In genomic region chrX:53421125-53421524, GRCh38 we compare ENCODE assay signal across 9 cellular contexts. TPM values are rescaled to one million over a fixed set of nuclear protein-coding genes. Genes with fewer than 3 reads are reported as not detected.
DNase-seq lines count a peak whose midpoint lies in the region; ATAC-seq, FAIRE-seq and TF ChIP-seq lines count a peak whose summit lies in the region.
"Had no signal": no experiment of that assay in that cellular context is flagged by ENCODE, and none has a peak within 500 bp of the region (broad histone marks: within the 10 kb centered on the region; RNA-seq: fewer than 3 reads in every experiment).

No MANE protein-coding gene starts in this region.

- TF ChIP-seq CTCF in OCI-LY3 (IDR thresholded peaks at IDR 0.05; ENCODE audit: low read depth, low read length) = no peak
- TF ChIP-seq CTCF in endothelial cell of umbilical vein (IDR thresholded peaks at IDR 0.05; ENCODE audit: extremely low read depth in 1 of 2, insufficient read depth in 1 of 2, low read depth in 1 of 2, low read length in 2 of 2) = no peak
- no peak for TF ChIP-seq CTCF in parathyroid adenoma (IDR thresholded peaks at IDR 0.05)

- H3K9ac ChIP-seq in OCI-LY3 (ENCODE audit: low read length) = peak overlapping the region; percentile 99
- peak overlapping the region; percentile 97 for H3K9ac ChIP-seq in endothelial cell of umbilical vein (replicated peaks; ENCODE audit: extremely low read depth, insufficient read depth, low read length)
- H3K9ac ChIP-seq in parathyroid adenoma = no peak overlapping the region

- FAIRE-seq in endothelial cell of umbilical vein (lab: Jason Lieb, UNC) = no peak

- peak overlapping the region; percentile 82 for H3K4me3 ChIP-seq in GM08714 (ENCODE audit: low read length)
- peak overlapping the region; percentile 88 for H3K4me3 ChIP-seq in OCI-LY3 (ENCODE audit: low read length)
- H3K4me3 ChIP-seq in endothelial cell of umbilical vein (replicated peaks in 1 of 3; ENCODE audit: insufficient read depth in 1 of 3, low read depth in 1 of 3, low read length in 3 of 3) = peak overlapping the region in 2 of 3 experiments; percentile 80 to 81
- H3K4me3 ChIP-seq in parathyroid adenoma (ENCODE audit: low read depth, low read length) = peak overlapping the region; percentile 81

- H3K4me1 ChIP-seq in OCI-LY3 (ENCODE audit: low read length) = peaks cover 13% of the 10 kb centered on the region
- H3K4me1 ChIP-seq in endothelial cell of umbilical vein (ENCODE audit: control insufficient read depth, extremely low read depth, insufficient read depth, low read length) = peaks cover 12% of the 10 kb centered on the region
- peaks cover 3% of the 10 kb centered on the region for H3K4me1 ChIP-seq in parathyroid adenoma

- intact Hi-C loops in endothelial cell of umbilical vein (cut with micrococcal nuclease) = loop anchor here (5.0 to 10.0 kb wide), 2 partner anchors 261 to 326 kb away; partner anchors contain the start of gene KANTR

- H3K36me3 ChIP-seq in OCI-LY3 (replicated peaks; ENCODE audit: low read depth, low read length) (peaks cover 13% of the 10 kb centered on the region), endothelial cell of umbilical vein (ENCODE audit: control insufficient read depth in 2 of 2, extremely low read depth in 1 of 2, insufficient read depth in 2 of 2, low read length in 2 of 2) (no peaks in the 10 kb centered on the region), parathyroid adenoma (ENCODE audit: control insufficient read depth, insufficient read depth, low read length) (no peaks in the 10 kb centered on the region)

- BruUV-seq in endothelial cell of umbilical vein (replicated peaks; lab: Mats Ljungman, UMichigan) = no TSS peak

- H3K27ac ChIP-seq in OCI-LY3 (ENCODE audit: low read length) = no peak overlapping the region
- peak overlapping the region; percentile 88 for H3K27ac ChIP-seq in endothelial cell of umbilical vein (ENCODE audit: insufficient read depth, low read depth, low read length)
- H3K27ac ChIP-seq in parathyroid adenoma = no peak overlapping the region

- H2AFZ ChIP-seq in OCI-LY3 (ENCODE audit: low read depth, low read length) (no peak overlapping the region), endothelial cell of umbilical vein (ENCODE audit: low read depth, low read length) (no peak overlapping the region), parathyroid adenoma (no peak overlapping the region)

- dilution Hi-C loops in endothelial cell of umbilical vein (cut with MboI; ENCODE audit: extremely low pct_ligation_motif_present, low sequenced_read_pairs) = no loop called here

- CTCF ChIA-PET in endothelial cell of umbilical vein (lab: Charles Lee) = interaction anchor here (1.0 kb wide), 1 partner anchor 25 kb away, joined by 3 read pairs; no protein-coding TSS in a partner anchor

- peak overlapping the region; percentile 98 for H3K4me2 ChIP-seq in OCI-LY3 (ENCODE audit: low read length)
- H3K4me2 ChIP-seq in endothelial cell of umbilical vein (ENCODE audit: insufficient read depth, low read length) = peak overlapping the region; percentile 85
- H3K4me2 ChIP-seq in parathyroid adenoma (ENCODE audit: low read length) = peak overlapping the region; percentile 79

- TF ChIP-seq POLR2A in endothelial cell of umbilical vein (IDR thresholded peaks at IDR 0.05; ENCODE audit: low read depth, low read length) = no peak

- H3K9me1 ChIP-seq in endothelial cell of umbilical vein (replicated peaks; ENCODE audit: control insufficient read depth, extremely low read depth, insufficient read depth, low read length) = no peaks in the 10 kb centered on the region

- no peak for ATAC-seq in HG03135 (IDR thresholded peaks at IDR 0.05; ENCODE audit: unreplicated experiment)

- H3K79me2 ChIP-seq in OCI-LY3 (ENCODE audit: low read length) (peaks cover 63% of the 10 kb centered on the region), endothelial cell of umbilical vein (ENCODE audit: control insufficient read depth, insufficient read depth, low read length) (peaks cover 53% of the 10 kb centered on the region), parathyroid adenoma (peaks cover 9% of the 10 kb centered on the region)

- POLR2A ChIA-PET in endothelial cell of umbilical vein (lab: Charles Lee) = no interaction called here

- no peak for DNase-seq in endothelial cell of umbilical vein (ENCODE audit: low read depth, low spot score)
- no peak for DNase-seq in AG20443 (ENCODE audit: low spot score)
- DNase-seq in middle frontal gyrus (ENCODE audit: extremely low spot score, low spot score) = no peak
- DNase-seq in mucosa of gallbladder (ENCODE audit: low spot score) = no peak
- DNase-seq: cortex of kidney had no signal

- H3K9me3 ChIP-seq in OCI-LY3 (ENCODE audit: insufficient read depth, low read length) (no peaks in the 10 kb centered on the region), endothelial cell of umbilical vein (replicated peaks; ENCODE audit: control insufficient read depth, insufficient read depth, low read length) (no peaks in the 10 kb centered on the region), parathyroid adenoma (ENCODE audit: control insufficient read depth, low read length) (no peaks in the 10 kb centered on the region)

- H3K27me3 ChIP-seq in OCI-LY3 (ENCODE audit: low read depth, low read length) (no peaks in the 10 kb centered on the region), endothelial cell of umbilical vein (ENCODE audit: control insufficient read depth in 2 of 2, insufficient read depth in 2 of 2, low read length in 2 of 2) (no peaks in the 10 kb centered on the region), parathyroid adenoma (ENCODE audit: control insufficient read depth, insufficient read depth, low read length) (no peaks in the 10 kb centered on the region)

- H4K20me1 ChIP-seq in OCI-LY3 (ENCODE audit: insufficient read depth, low read length) (peaks cover 14% of the 10 kb centered on the region), endothelial cell of umbilical vein (replicated peaks; ENCODE audit: control insufficient read depth, extremely low read depth, insufficient read depth, low read length) (no peaks in the 10 kb centered on the region)

TF ChIP-seq in endothelial cell of umbilical vein, 7 proteins besides CTCF, POLR2A, EP300 and RAD21:
- no peak for TF ChIP-seq FOS (IDR thresholded peaks at IDR 0.05; ENCODE audit: borderline replicate concordance, insufficient read depth, low read length)
- no peak for TF ChIP-seq MAX (IDR thresholded peaks at IDR 0.05; ENCODE audit: insufficient read depth, insufficient read length)
- no peak for TF ChIP-seq POLR2AphosphoS5 (IDR thresholded peaks at IDR 0.05; ENCODE audit: insufficient read depth, low read depth, low read length)
- TF ChIP-seq GATA2 (IDR thresholded peaks at IDR 0.05; ENCODE audit: insufficient read depth, insufficient read length, low read depth, low read length) = no peak
- no peak for TF ChIP-seq MYC (IDR thresholded peaks at IDR 0.05; ENCODE audit: low read depth, low read length)
- TF ChIP-seq JUN (IDR thresholded peaks at IDR 0.05; ENCODE audit: borderline replicate concordance, insufficient read depth, insufficient read length, low read depth) = no peak
- no peak for TF ChIP-seq EZH2 (IDR thresholded peaks at IDR 0.05; ENCODE audit: borderline replicate concordance, low read depth, low read length, severe bottlenecking)

RNA-seq across cellular contexts. Expression of gene SMC1A, which starts 1.3 kb away (rescaled TPM):
- total RNA-seq in endothelial cell of umbilical vein (72.5 and 75.9 TPM in 2 replicates), mucosa of gallbladder (65.6 TPM)
- 11.1 and 15.4 TPM in 2 replicates for polyA plus RNA-seq in endothelial cell of umbilical vein
- 22.2 and 26.3 TPM in 2 replicates for polyA plus RNA-seq in endothelial cell of umbilical vein (2011; cell fraction: cytosol; rRNA removed)
- polyA plus RNA-seq in endothelial cell of umbilical vein (2011; cell fraction: nucleus; rRNA removed) = 46.1 and 60.0 TPM in 2 replicates
- polyA plus RNA-seq in endothelial cell of umbilical vein (2012) = 35.0 and 46.1 TPM in 2 replicates
- 52.3 and 57.2 TPM in 2 replicates for polyA minus RNA-seq in endothelial cell of umbilical vein
- 109 TPM for polyA minus RNA-seq in endothelial cell of umbilical vein (2011; cell fraction: cytosol; rRNA and poly(A)+ RNA removed)
- 27.8 and 47.7 TPM in 2 replicates for polyA minus RNA-seq in endothelial cell of umbilical vein (2011; cell fraction: nucleus; rRNA and poly(A)+ RNA removed)

RNA-seq across cellular contexts. Expression of gene RIBC1, which starts 1.5 kb away (rescaled TPM):
- total RNA-seq in endothelial cell of umbilical vein (0.42 and 0.86 TPM in 2 replicates), mucosa of gallbladder (2.6 TPM)
- 0.23 TPM in 1 of 2 replicates, not detected in the other for polyA plus RNA-seq in endothelial cell of umbilical vein
- 0.08 and 0.09 TPM in 2 replicates for polyA plus RNA-seq in endothelial cell of umbilical vein (2011; cell fraction: cytosol; rRNA removed)
- 0.27 and 0.38 TPM in 2 replicates for polyA plus RNA-seq in endothelial cell of umbilical vein (2011; cell fraction: nucleus; rRNA removed)
- polyA plus RNA-seq in endothelial cell of umbilical vein (2012) = 0.15 and 0.39 TPM in 2 replicates
- 0.40 TPM in 1 of 2 replicates, not detected in the other for polyA minus RNA-seq in endothelial cell of umbilical vein
- not detected for polyA minus RNA-seq in endothelial cell of umbilical vein (2011; cell fraction: cytosol; rRNA and poly(A)+ RNA removed)
- polyA minus RNA-seq in endothelial cell of umbilical vein (2011; cell fraction: nucleus; rRNA and poly(A)+ RNA removed) = 0.29 TPM in 2 replicates

RNA-seq across cellular contexts. Expression of gene HSD17B10, which starts 13.0 kb away (rescaled TPM):
- 81.4 and 82.3 TPM in 2 replicates for total RNA-seq in endothelial cell of umbilical vein
- polyA plus RNA-seq in endothelial cell of umbilical vein = 163 and 171 TPM in 2 replicates
- polyA plus RNA-seq in endothelial cell of umbilical vein (2011; cell fraction: cytosol; rRNA removed) = 163 and 200 TPM in 2 replicates
- polyA plus RNA-seq in endothelial cell of umbilical vein (2011; cell fraction: nucleus; rRNA removed) = 66.2 and 71.0 TPM in 2 replicates
- polyA plus RNA-seq in endothelial cell of umbilical vein (2012) = 77.3 and 95.3 TPM in 2 replicates
- polyA minus RNA-seq in endothelial cell of umbilical vein = 67.9 and 79.0 TPM in 2 replicates
- polyA minus RNA-seq in endothelial cell of umbilical vein (2011; cell fraction: cytosol; rRNA and poly(A)+ RNA removed) = 132 TPM
- 7.4 and 8.2 TPM in 2 replicates for polyA minus RNA-seq in endothelial cell of umbilical vein (2011; cell fraction: nucleus; rRNA and poly(A)+ RNA removed)
- total RNA-seq in mucosa of gallbladder = 71.5 TPM
